ENCODE assay signal across 1 cellular context in genomic region chr20:33373735-33374605, GRCh38.
TF ChIP-seq lines count a peak whose summit lies in the region.

No MANE protein-coding gene starts in this region.

TF ChIP-seq in HepG2, 621 proteins besides CTCF, POLR2A, EP300 and RAD21 (continued from another document and continues in another):
- TF ChIP-seq SNAPC4 (CRISPR knock-in tag; IDR thresholded peaks at IDR 0.05), result 0 out of 2 replicates have a peak, but pooled peaks have one; percentile 76
- TF ChIP-seq CHD2 (IDR thresholded peaks at IDR 0.05; ENCODE audit: low read depth, low read length), result no peak
- TF ChIP-seq SETDB1 (CRISPR knock-in tag; IDR thresholded peaks at IDR 0.05; ENCODE audit: borderline replicate concordance), result no peak
- TF ChIP-seq ZNF570 (CRISPR knock-in tag; IDR thresholded peaks at IDR 0.05; ENCODE audit: borderline replicate concordance), result no peak
- no peak for TF ChIP-seq MTERF4 (CRISPR knock-in tag; IDR thresholded peaks at IDR 0.05)
- 0 out of 2 replicates have a peak, but pooled peaks have one; percentile 89 for TF ChIP-seq TBP (CRISPR knock-in tag; IDR thresholded peaks at IDR 0.05)
- peak; percentile 97 for TF ChIP-seq ZBTB34 (CRISPR knock-in tag; IDR thresholded peaks at IDR 0.05)
- TF ChIP-seq ZNF234 (CRISPR knock-in tag; conservative IDR thresholded peaks at IDR 0.05), result no peak
- peak; percentile 90; the same call in 1 of the 2 replicates for TF ChIP-seq ARHGAP35 (CRISPR knock-in tag; IDR thresholded peaks at IDR 0.05; ENCODE audit: borderline replicate concordance)
- TF ChIP-seq THAP7 (CRISPR knock-in tag; IDR thresholded peaks at IDR 0.05), result no peak; the same call in 1 of the 2 replicates
- TF ChIP-seq MED13 (CRISPR knock-in tag; IDR thresholded peaks at IDR 0.05), result no peak
- peak; percentile 50; the same call in 1 of the 2 replicates for TF ChIP-seq ZNF431 (CRISPR knock-in tag; IDR thresholded peaks at IDR 0.05; ENCODE audit: borderline replicate concordance, low read depth)
- TF ChIP-seq ZNF652 (CRISPR knock-in tag; IDR thresholded peaks at IDR 0.05; ENCODE audit: borderline replicate concordance, low read depth), result peak; percentile 52; the same call in 1 of the 2 replicates
- TF ChIP-seq FUBP1 (CRISPR knock-in tag; IDR thresholded peaks at IDR 0.05; ENCODE audit: borderline replicate concordance), result no peak
- TF ChIP-seq HDAC6 (IDR thresholded peaks at IDR 0.05; ENCODE audit: low read depth, low read length), result no peak
- no peak for TF ChIP-seq ZNF775 (CRISPR knock-in tag; IDR thresholded peaks at IDR 0.05; ENCODE audit: borderline replicate concordance)
- peak; percentile 85 for TF ChIP-seq NR2F6 (IDR thresholded peaks at IDR 0.05)
- peak; percentile 94 for TF ChIP-seq NR2F6 (CRISPR knock-in tag; IDR thresholded peaks at IDR 0.05)
- TF ChIP-seq TGIF2 (CRISPR knock-in tag; IDR thresholded peaks at IDR 0.05), result peak; percentile 70; the same call in 1 of the 2 replicates
- TF ChIP-seq KLF9 (CRISPR knock-in tag; IDR thresholded peaks at IDR 0.05; ENCODE audit: low read depth), result 0 out of 2 replicates have a peak, but pooled peaks have one; percentile 62
- TF ChIP-seq ZNF772 (CRISPR knock-in tag; IDR thresholded peaks at IDR 0.05), result peak; percentile 55; the same call in 1 of the 2 replicates
- TF ChIP-seq CCDC6 (CRISPR knock-in tag; IDR thresholded peaks at IDR 0.05), result peak; percentile 93
- peak; percentile 93; the same call in 1 of the 2 replicates for TF ChIP-seq ATF6 (CRISPR knock-in tag; conservative IDR thresholded peaks at IDR 0.05)
- no peak for TF ChIP-seq ATRX (CRISPR knock-in tag; IDR thresholded peaks at IDR 0.05; ENCODE audit: borderline replicate concordance)
- TF ChIP-seq CBFB (CRISPR knock-in tag; IDR thresholded peaks at IDR 0.05), result 0 out of 2 replicates have a peak, but pooled peaks have one; percentile 72
- no peak for TF ChIP-seq AGO1 (IDR thresholded peaks at IDR 0.05; ENCODE audit: low read depth, low read length, poor library complexity, severe bottlenecking)
- TF ChIP-seq NR0B2 (CRISPR knock-in tag; IDR thresholded peaks at IDR 0.05), result peak; percentile 80; the same call in 1 of the 2 replicates
- no peak for TF ChIP-seq HNRNPK (IDR thresholded peaks at IDR 0.05; ENCODE audit: low read depth, low read length, poor library complexity, severe bottlenecking)
- no peak for TF ChIP-seq REL (CRISPR knock-in tag; conservative IDR thresholded peaks at IDR 0.05)
- TF ChIP-seq ZNF224 (CRISPR knock-in tag; IDR thresholded peaks at IDR 0.05), result no peak
- TF ChIP-seq RBM39 (IDR thresholded peaks at IDR 0.05; ENCODE audit: low read depth, low read length, poor library complexity, severe bottlenecking), result no peak
- no peak for TF ChIP-seq ETV6 (CRISPR knock-in tag; conservative IDR thresholded peaks at IDR 0.05)
- peak; percentile 49; the same call in 1 of the 2 replicates for TF ChIP-seq AKAP8 (CRISPR knock-in tag; IDR thresholded peaks at IDR 0.05)
- peak; percentile 93 for TF ChIP-seq ZNF124 (CRISPR knock-in tag; IDR thresholded peaks at IDR 0.05)
- TF ChIP-seq NFRKB (IDR thresholded peaks at IDR 0.05), result no peak
- no peak for TF ChIP-seq TEAD2 (CRISPR knock-in tag; IDR thresholded peaks at IDR 0.05)
- TF ChIP-seq NBN (conservative IDR thresholded peaks at IDR 0.05), result no peak
- TF ChIP-seq ZNF614 (CRISPR knock-in tag; IDR thresholded peaks at IDR 0.05; ENCODE audit: borderline replicate concordance), result peak; percentile 96
- peak; percentile 94 for TF ChIP-seq KLF6 (CRISPR knock-in tag; IDR thresholded peaks at IDR 0.05)
- peak; percentile 66 for TF ChIP-seq CREB1 (IDR thresholded peaks at IDR 0.05)
- peak; percentile 84; the same call in 1 of the 2 replicates for TF ChIP-seq CREB1 (CRISPR knock-in tag; IDR thresholded peaks at IDR 0.05)
- TF ChIP-seq IRF9 (CRISPR knock-in tag; IDR thresholded peaks at IDR 0.05; ENCODE audit: borderline replicate concordance), result peak; percentile 69; the same call in 1 of the 2 replicates
- TF ChIP-seq RFXAP (CRISPR knock-in tag; IDR thresholded peaks at IDR 0.05; ENCODE audit: borderline replicate concordance), result peak; percentile 85; the same call in 1 of the 2 replicates
- peak; percentile 83 for TF ChIP-seq ZHX2 (IDR thresholded peaks at IDR 0.05; ENCODE audit: low read depth)
- peak; percentile 71; the same call in 1 of the 2 replicates for TF ChIP-seq ZHX2 (CRISPR knock-in tag; IDR thresholded peaks at IDR 0.05; ENCODE audit: borderline replicate concordance)
